10 cellular contexts compared by ENCODE assay signal in the genomic region with DNA sequence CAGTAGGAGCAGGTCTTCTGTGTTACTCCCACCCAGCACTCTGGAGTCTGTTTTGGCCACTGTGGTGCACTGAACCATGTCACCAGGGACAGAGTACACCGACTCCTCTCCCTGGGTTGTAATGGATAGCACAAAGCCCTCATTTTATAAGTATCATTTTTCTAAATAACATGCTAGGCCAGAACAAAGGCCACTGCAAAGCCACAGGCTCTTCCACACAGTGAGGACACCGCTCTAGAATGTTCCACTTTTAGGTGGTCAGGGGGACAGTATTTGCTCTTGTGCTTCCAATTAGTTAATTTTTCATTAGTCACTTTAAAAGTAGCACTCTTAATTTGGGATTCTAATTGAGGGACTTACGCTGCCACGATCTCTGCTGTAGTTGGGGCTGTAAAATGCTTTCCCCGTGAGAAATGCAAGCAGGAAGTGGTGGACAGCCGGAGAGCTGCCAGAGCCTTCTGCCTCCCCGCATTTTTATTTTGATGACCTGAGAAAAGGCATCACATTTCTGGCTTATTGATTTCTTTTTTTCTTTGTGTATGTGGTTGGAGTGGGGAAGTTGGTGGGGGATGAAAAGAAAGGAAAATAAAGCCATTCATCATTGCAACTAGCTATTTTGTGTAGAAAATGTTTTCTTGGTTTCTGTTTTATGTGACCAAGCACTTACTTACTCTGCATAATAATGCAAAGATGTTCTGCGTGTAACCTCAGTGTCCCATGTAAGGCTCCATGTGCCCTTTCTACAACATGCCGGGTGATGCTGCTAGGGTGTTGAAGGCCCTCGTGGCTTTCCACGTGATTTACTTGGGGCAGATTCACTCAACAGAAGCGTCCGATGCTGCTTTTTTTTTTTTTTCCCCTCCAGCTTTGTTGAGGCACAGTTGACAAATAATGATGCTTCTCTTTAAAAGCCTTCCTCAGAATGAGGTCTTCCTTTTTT.
DNase-seq lines count a peak whose midpoint lies in the region; FAIRE-seq and TF ChIP-seq lines count a peak whose summit lies in the region.
"Had no signal": no experiment of that assay in that cellular context is flagged by ENCODE, and none has a peak within 500 bp of the region (broad histone marks: within the 10 kb centered on the region; RNA-seq: fewer than 3 reads in every experiment).

No MANE protein-coding gene starts in this region.

- H3K4me2 ChIP-seq in astrocyte (ENCODE audit: low read length) = peak overlapping the region; percentile 83

- no peaks in the 10 kb centered on the region for H3K27me3 ChIP-seq in astrocyte (ENCODE audit: insufficient read depth, low read length)

- no peak overlapping the region for H3K4me3 Mint-ChIP-seq in astrocyte (ENCODE audit: unreplicated experiment)
- no peak overlapping the region for H3K4me3 Mint-ChIP-seq in activated T-cell treated with anti-CD3 and anti-CD28 coated beads, Interleukin-2, amount 50 U/mL, for 24 hours
- H3K4me3 Mint-ChIP-seq: activated naive CD8-positive, alpha-beta T cell treated with anti-CD3 and anti-CD28 coated beads, Interleukin-2, amount 10 ng/mL, durations not matched to agents 7 days and 5 days had no signal

- H3K4me1 Mint-ChIP-seq in astrocyte (ENCODE audit: low read depth, unreplicated experiment) = peaks cover 14% of the 10 kb centered on the region
- H3K4me1 Mint-ChIP-seq in activated T-cell treated with anti-CD3 and anti-CD28 coated beads, Interleukin-2, amount 50 U/mL, for 24 hours (ENCODE audit: low read depth) = peaks cover 2% of the 10 kb centered on the region

- no peak for TF ChIP-seq CTCF in astrocyte (IDR thresholded peaks at IDR 0.05; ENCODE audit: insufficient read depth, low read depth, low read length)
- no peak for TF ChIP-seq CTCF in kidney (IDR thresholded peaks at IDR 0.05; ENCODE audit: borderline replicate concordance, extremely low read depth, insufficient read depth)
- TF ChIP-seq CTCF in GM13977 (IDR thresholded peaks at IDR 0.05; ENCODE audit: extremely low read depth, insufficient read depth, missing control alignments) = no peak

- H3K4me1 ChIP-seq in astrocyte (ENCODE audit: insufficient read depth, low read length) = peaks cover 20% of the 10 kb centered on the region
- H3K4me1 ChIP-seq in kidney (ENCODE audit: control insufficient read depth in 1 of 2, insufficient read depth in 1 of 2, low read depth in 1 of 2, low read length in 2 of 2) = peaks cover 12 to 13% of the 10 kb centered on the region in 2 donors

- H3K27ac ChIP-seq in astrocyte (ENCODE audit: low read depth, low read length) (peak overlapping the region; percentile 57), kidney (ENCODE audit: low read depth in 2 of 2, low read length in 2 of 2) (peak overlapping the region; percentile 56 to 58), skin epidermis (peak overlapping the region in 13 of 21 experiments; percentile 1 to 65 (median 38))

- H3K9ac ChIP-seq in astrocyte (ENCODE audit: low read length) (peak overlapping the region; percentile 52), kidney (ENCODE audit: low read length in 2 of 2) (peak overlapping the region in 1 of 2 donors; percentile 4)

- peaks cover 44% of the 10 kb centered on the region for H3K36me3 ChIP-seq in astrocyte (ENCODE audit: insufficient read depth, low read length)
- peaks cover 28 to 35% of the 10 kb centered on the region in 2 donors for H3K36me3 ChIP-seq in kidney (ENCODE audit: control insufficient read depth in 1 of 2, insufficient read depth in 2 of 2, low read length in 2 of 2)

- no peak for FAIRE-seq in astrocyte (lab: Jason Lieb, UNC)
- no peak for FAIRE-seq in kidney (lab: Jason Lieb, UNC)

- no peaks in the 10 kb centered on the region for H3K9me3 ChIP-seq in astrocyte (ENCODE audit: insufficient read depth, low read depth, low read length)
- H3K9me3 ChIP-seq in kidney (ENCODE audit: control insufficient read depth in 1 of 2, low read length in 2 of 2) = no peaks in the 10 kb centered on the region

- no peaks in the 10 kb centered on the region for H3K9me3 Mint-ChIP-seq in astrocyte (ENCODE audit: unreplicated experiment)
- H3K9me3 Mint-ChIP-seq in activated T-cell treated with anti-CD3 and anti-CD28 coated beads, Interleukin-2, amount 50 U/mL, for 24 hours = no peaks in the 10 kb centered on the region
- H3K9me3 Mint-ChIP-seq: activated naive CD8-positive, alpha-beta T cell treated with anti-CD3 and anti-CD28 coated beads, Interleukin-2, amount 10 ng/mL, durations not matched to agents 7 days and 5 days had no signal

- in situ Hi-C loops in GM13977 (cut with MboI; ENCODE audit: low pct_unique_long_range_greater_than_20kb, low sequenced_read_pairs, unreplicated experiment) = no loop called here

- intact Hi-C loops in kidney (cut with DNase I) = no loop called here

- peaks cover 21% of the 10 kb centered on the region for H3K36me3 Mint-ChIP-seq in astrocyte (ENCODE audit: low read depth, unreplicated experiment)
- no peaks in the 10 kb centered on the region for H3K36me3 Mint-ChIP-seq in activated T-cell treated with anti-CD3 and anti-CD28 coated beads, Interleukin-2, amount 50 U/mL, for 24 hours (ENCODE audit: low read depth)
- H3K36me3 Mint-ChIP-seq: activated naive CD8-positive, alpha-beta T cell treated with anti-CD3 and anti-CD28 coated beads, Interleukin-2, amount 10 ng/mL, durations not matched to agents 7 days and 5 days had no signal

- peak overlapping the region; percentile 21 for H3K27ac Mint-ChIP-seq in astrocyte (ENCODE audit: unreplicated experiment)
- no peak overlapping the region for H3K27ac Mint-ChIP-seq in activated T-cell treated with anti-CD3 and anti-CD28 coated beads, Interleukin-2, amount 50 U/mL, for 24 hours
- H3K27ac Mint-ChIP-seq: activated naive CD8-positive, alpha-beta T cell treated with anti-CD3 and anti-CD28 coated beads, Interleukin-2, amount 10 ng/mL, durations not matched to agents 7 days and 5 days had no signal

- no peaks in the 10 kb centered on the region for H3K79me2 ChIP-seq in astrocyte (ENCODE audit: insufficient read depth, low read length)

- no peaks in the 10 kb centered on the region for H3K27me3 Mint-ChIP-seq in astrocyte (ENCODE audit: low read depth, unreplicated experiment)
- H3K27me3 Mint-ChIP-seq in activated T-cell treated with anti-CD3 and anti-CD28 coated beads, Interleukin-2, amount 50 U/mL, for 24 hours = peaks cover 9% of the 10 kb centered on the region

- H2AFZ ChIP-seq in astrocyte (ENCODE audit: low read depth, low read length) = peak overlapping the region; percentile 27

- H4K20me1 ChIP-seq in astrocyte (ENCODE audit: insufficient read depth, low read length) = no peaks in the 10 kb centered on the region

- H3K4me3 ChIP-seq in astrocyte (ENCODE audit: insufficient read depth, low read depth, low read length) (peak overlapping the region; percentile 40), kidney (ENCODE audit: low read length in 2 of 2) (peak overlapping the region in 1 of 2 donors; percentile 27), skin epidermis (no peak overlapping the region)

- peak; percentile 68 for DNase-seq in GM03348 (ENCODE audit: low spot score)
- peak; percentile 78 for DNase-seq in astrocyte (ENCODE audit: low read depth)
- DNase-seq in kidney = no peak
- DNase-seq in D341Med (ENCODE audit: low spot score) = no peak
- DNase-seq in activated T-cell treated with anti-CD3 and anti-CD28 coated beads, Interleukin-2, amount 50 U/mL, for 1 hour = no peak
- DNase-seq in activated T-cell treated with anti-CD3 and anti-CD28 coated beads, Interleukin-2, amount 50 U/mL, for 24 hours = no peak
- DNase-seq in GM13977 (ENCODE audit: low spot score) = no peak
- DNase-seq: activated naive CD8-positive, alpha-beta T cell treated with anti-CD3 and anti-CD28 coated beads, Interleukin-2, amount 10 ng/mL, durations not matched to agents 7 days and 5 days; NCI-H524 treated with DMSO at 0.1 percent for 48 hours had no signal

Comparison
In these comparisons a context has a peak if more than half of its experiments do, and no peak if none do; other contexts are left out.
1. DNase-seq: peak in GM03348 (single experiment) and astrocyte (single experiment); none in kidney (single experiment), D341Med (single experiment), activated T-cell treated with anti-CD3 and anti-CD28 coated beads, Interleukin-2, amount 50 U/mL, for 1 hour (single experiment), activated T-cell treated with anti-CD3 and anti-CD28 coated beads, Interleukin-2, amount 50 U/mL, for 24 hours (single experiment) and GM13977 (single experiment).
2. Peak in every context shown above with its lines, with median percentiles within 50 percentile points of each other: H3K27ac ChIP-seq.